In genomic region chr5:149563461-149563860, GRCh38 we compare ENCODE assay signal across 10 cellular contexts. TPM values are rescaled to one million over a fixed set of nuclear protein-coding genes. Genes with fewer than 3 reads are reported as not detected.
A peak's percentile ranks its signal among the peaks of the same experiment; 100 is the strongest.
DNase-seq lines count a peak whose midpoint lies in the region; ATAC-seq and TF ChIP-seq lines count a peak whose summit lies in the region.
"Had no signal": no experiment of that assay in that cellular context is flagged by ENCODE, and none has a peak within 500 bp of the region (broad histone marks: within the 10 kb centered on the region; RNA-seq: fewer than 3 reads in every experiment).

No MANE protein-coding gene starts in this region.

- ATAC-seq in activated T-cell treated with anti-CD3 and anti-CD28 coated beads, Interleukin-2, amount 50 U/mL, for 72 hours (replicated peaks in 1 of 2), result no peak
- ATAC-seq in left lobe of liver, result peak; percentile 36
- ATAC-seq in GM19455 (IDR thresholded peaks at IDR 0.05; ENCODE audit: unreplicated experiment), result no peak

- peaks cover 0 to 36% (median 28%) of the 10 kb centered on the region in 4 donors for H3K4me1 ChIP-seq in tibial artery

- H3K27me3 Mint-ChIP-seq in activated T-cell treated with anti-CD3 and anti-CD28 coated beads, Interleukin-2, amount 50 U/mL, for 72 hours (ENCODE audit: low read depth), result no peaks in the 10 kb centered on the region

- no peaks in the 10 kb centered on the region for H3K36me3 Mint-ChIP-seq in activated T-cell treated with anti-CD3 and anti-CD28 coated beads, Interleukin-2, amount 50 U/mL, for 72 hours (ENCODE audit: insufficient read depth in 2 of 2)

- intact Hi-C loops in tibial artery (cut with DNase I; ENCODE audit: low total_unique reads), result loop anchor here (5.0 kb wide), 3 partner anchors 121 to 246 kb away; no protein-coding TSS in a partner anchor

- peaks cover 31% of the 10 kb centered on the region for H3K4me1 Mint-ChIP-seq in activated T-cell treated with anti-CD3 and anti-CD28 coated beads, Interleukin-2, amount 50 U/mL, for 72 hours (ENCODE audit: low read depth)

- no peaks in the 10 kb centered on the region for H3K36me3 ChIP-seq in tibial artery
- H3K36me3 ChIP-seq: BE2C had no signal

- H3K27me3 ChIP-seq in tibial artery, result no peaks in the 10 kb centered on the region
- H3K27me3 ChIP-seq: BE2C had no signal

- peak overlapping the region; percentile 0 for H3K27ac Mint-ChIP-seq in activated T-cell treated with anti-CD3 and anti-CD28 coated beads, Interleukin-2, amount 50 U/mL, for 72 hours

- no peak overlapping the region for H3K4me3 ChIP-seq in tibial artery

- peak overlapping the region in 1 of 2 donors; percentile 16 for H3K4me3 Mint-ChIP-seq in activated T-cell treated with anti-CD3 and anti-CD28 coated beads, Interleukin-2, amount 50 U/mL, for 72 hours

- no peak for TF ChIP-seq CTCF in tibial artery (IDR thresholded peaks at IDR 0.05)

- H3K9me3 Mint-ChIP-seq in activated T-cell treated with anti-CD3 and anti-CD28 coated beads, Interleukin-2, amount 50 U/mL, for 72 hours, result no peaks in the 10 kb centered on the region

- no peak for DNase-seq in activated T-cell treated with anti-CD3 and anti-CD28 coated beads, Interleukin-2, amount 50 U/mL, for 72 hours
- DNase-seq in activated T-cell treated with anti-CD3 and anti-CD28 coated beads for 4 hours (no peak), left lobe of liver (ENCODE audit: low spot score) (no peak), tibial artery (no peak), dedifferentiated amniotic fluid mesenchymal stem cell (ENCODE audit: extremely low spot score) (no peak)
- DNase-seq in activated CD8-positive, alpha-beta memory T cell treated with anti-CD3 and anti-CD28 coated beads, Interleukin-2, amount 50 U/mL, for 48 hours, result no peak
- DNase-seq: BE2C, NCI-H748 treated with DMSO at 0.1 percent for 48 hours had no signal

- H3K9me3 ChIP-seq in tibial artery, result no peaks in the 10 kb centered on the region
- H3K9me3 ChIP-seq: BE2C had no signal

- H3K27ac ChIP-seq in angular gyrus (ENCODE audit: low read depth, low read length) (peak overlapping the region; percentile 9), tibial artery (peak overlapping the region; percentile 47 to 59)

RNA-seq across cellular contexts. Expression of gene CSNK1A1, which starts 12.2 kb away (rescaled TPM):
- 100 to 1,000 TPM; 176 to 209 TPM for total RNA-seq in activated T-cell treated with anti-CD3 and anti-CD28 coated beads, Interleukin-2, amount 50 U/mL, for 72 hours
- 82.6 TPM for total RNA-seq in left lobe of liver

RNA-seq across cellular contexts. Expression of gene ARHGEF37, which starts 17.8 kb away (rescaled TPM):
- total RNA-seq in activated T-cell treated with anti-CD3 and anti-CD28 coated beads, Interleukin-2, amount 50 U/mL, for 72 hours, result 1 to 10 TPM; 1.6 to 3.7 TPM
- 6.5 TPM for total RNA-seq in left lobe of liver
